In the genomic region with DNA sequence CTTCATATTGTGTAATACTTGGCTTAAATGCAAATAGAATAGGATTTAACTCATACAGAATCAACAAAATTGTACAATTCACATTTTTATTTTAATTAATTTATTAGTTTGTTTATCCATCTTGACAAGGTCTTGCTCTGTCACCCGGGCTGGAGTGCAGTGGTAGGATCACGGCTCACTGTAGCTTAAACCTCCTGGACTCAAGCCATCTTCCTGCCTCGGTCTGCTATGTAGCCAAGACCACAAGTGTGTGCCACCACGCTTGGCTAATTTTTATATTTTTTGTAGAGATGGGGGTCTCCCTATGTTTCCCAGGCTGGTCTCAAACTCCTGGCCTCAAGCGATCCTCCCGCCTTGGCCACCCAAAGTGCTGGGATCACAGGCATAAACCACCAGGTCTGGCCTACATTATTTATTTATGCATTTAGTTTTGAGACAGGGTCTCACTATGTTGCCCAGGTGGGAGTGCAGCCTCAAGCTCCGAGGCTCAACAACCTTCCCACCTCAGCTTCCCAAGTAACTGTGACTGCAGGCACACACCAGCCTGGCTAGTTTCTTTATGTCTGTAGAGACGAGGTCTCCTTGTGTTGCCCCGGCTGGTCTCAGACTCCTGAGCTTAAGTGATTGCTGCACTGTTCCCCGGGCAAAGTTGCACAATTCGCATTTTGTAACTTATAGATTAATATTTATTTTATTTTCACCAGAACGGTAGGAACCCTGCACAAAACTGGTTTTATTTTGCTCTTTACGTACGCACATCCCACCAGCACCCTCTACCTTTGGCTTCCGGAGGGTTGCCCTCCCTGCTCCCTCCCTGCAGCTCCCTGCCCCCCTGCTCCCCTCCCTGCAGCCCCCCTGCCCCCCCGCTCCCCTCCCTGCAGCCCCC, we compare ENCODE assay signal across 21 cellular contexts. TPM values are rescaled to one million over a fixed set of nuclear protein-coding genes. Genes with fewer than 3 reads are reported as not detected.
DNase-seq lines count a peak whose midpoint lies in the region; ATAC-seq and TF ChIP-seq lines count a peak whose summit lies in the region.
"Had no signal": no experiment of that assay in that cellular context is flagged by ENCODE, and none has a peak within 500 bp of the region (broad histone marks: within the 10 kb centered on the region; RNA-seq: fewer than 3 reads in every experiment).

No MANE protein-coding gene starts in this region.

- ATAC-seq in GM19463 (IDR thresholded peaks at IDR 0.05; ENCODE audit: unreplicated experiment): no peak
- ATAC-seq: activated CD4-positive, alpha-beta T cell treated with anti-CD3 and anti-CD28 coated beads for 36 hours; body of pancreas; gastrocnemius medialis; left ventricle myocardium superior had no signal

- no TSS peak for BruUV-seq in A673 (replicated peaks; lab: Mats Ljungman, UMichigan)

- H3K4me1 ChIP-seq in A673 (ENCODE audit: insufficient read depth, low read length, poor library complexity, severe bottlenecking): peaks cover 37% of the 10 kb centered on the region
- peaks cover 13% of the 10 kb centered on the region for H3K4me1 ChIP-seq in adipocyte (ENCODE audit: control insufficient read depth, insufficient read depth, low read length)
- H3K4me1 ChIP-seq: gastrocnemius medialis had no signal

- H3K4me3 ChIP-seq in A673 (ENCODE audit: low read depth, low read length, poor library complexity, severe bottlenecking) (no peak overlapping the region), adipocyte (ENCODE audit: low read length) (no peak overlapping the region)
- H3K4me3 ChIP-seq: body of pancreas, gastrocnemius medialis had no signal

- H3K9me3 ChIP-seq in A673 (ENCODE audit: low read depth, low read length, poor library complexity, severe bottlenecking) (no peaks in the 10 kb centered on the region), adipocyte (ENCODE audit: control insufficient read depth, low read length) (no peaks in the 10 kb centered on the region)
- H3K9me3 ChIP-seq: body of pancreas, gastrocnemius medialis, SK-N-SH had no signal

- H3K36me3 ChIP-seq in A673 (ENCODE audit: insufficient read depth, low read length, poor library complexity, severe bottlenecking) (no peaks in the 10 kb centered on the region), adipocyte (ENCODE audit: control insufficient read depth, insufficient read depth, low read length, severe bottlenecking) (no peaks in the 10 kb centered on the region)
- H3K36me3 ChIP-seq: gastrocnemius medialis had no signal

- DNase-seq in A673 (ENCODE audit: low spot score) (peak; percentile 64), HCEC 1CT (peak; percentile 15), adipocyte (ENCODE audit: low read depth) (peak; percentile 43), NCI-H2107 treated with DMSO at 0.1 percent for 48 hours (lab: John Stamatoyannopoulos, UW; ENCODE audit: unreplicated experiment) (no peak), COLO829 (ENCODE audit: low spot score) (no peak)
- DNase-seq: activated CD4-positive, alpha-beta T cell treated with anti-CD3 and anti-CD28 coated beads for 36 hours; activated CD8-positive, alpha-beta memory T cell treated with anti-CD3 and anti-CD28 coated beads, Interleukin-2, amount 50 U/mL, for 48 hours; activated naive CD4-positive, alpha-beta T cell; body of pancreas; Calu3; cortex of kidney; gastrocnemius medialis; GOT3; left ventricle myocardium superior; NCI-H187 treated with DMSO at 0.1 percent for 48 hours; SK-N-SH; stimulated activated CD4-positive, alpha-beta T cell treated with anti-CD3 and anti-CD28 coated beads, Interleukin-4, amount 100 ng/mL, for 4 hours; T1000 had no signal

- H3K27ac ChIP-seq in A673 (ENCODE audit: low read depth, low read length, poor library complexity, severe bottlenecking): peak overlapping the region; percentile 48
- H3K27ac ChIP-seq: body of pancreas, gastrocnemius medialis had no signal

- intact Hi-C loops in A673 (cut with micrococcal nuclease; ENCODE audit: unreplicated experiment): no loop called here

- H3K9ac ChIP-seq in adipocyte (ENCODE audit: low read length): no peak overlapping the region
- H3K9ac ChIP-seq: SK-N-SH had no signal

- no peaks in the 10 kb centered on the region for H3K27me3 ChIP-seq in A673 (replicated peaks; ENCODE audit: insufficient read depth, low read depth, low read length, poor library complexity)
- peaks cover 17% of the 10 kb centered on the region for H3K27me3 ChIP-seq in adipocyte (replicated peaks; ENCODE audit: control insufficient read depth, insufficient read depth, low read length)
- H3K27me3 ChIP-seq: body of pancreas had no signal

- CTCF ChIA-PET in A673 (lab: Charles Lee): no interaction called here

- POLR2A ChIA-PET in A673 (lab: Charles Lee; ENCODE audit: low non-redundant PET): no interaction called here

- no peak for TF ChIP-seq CTCF in A673 (conservative IDR thresholded peaks at IDR 0.05; ENCODE audit: low read depth, low read length)

RNA-seq across cellular contexts. Expression of a gene that starts 4.9 kb away (rescaled TPM):
- 0.49 and 0.52 TPM in 2 replicates for total RNA-seq in A673 (2021)
- total RNA-seq: activated CD4-positive, alpha-beta T cell treated with anti-CD3 and anti-CD28 coated beads for 36 hours; Calu3; gastrocnemius medialis; left ventricle myocardium superior; osteocyte; skeletal muscle tissue had no signal

RNA-seq across cellular contexts. Expression of a gene that starts 39.2 kb away (rescaled TPM):
- total RNA-seq in A673 (2021): 104 and 110 TPM in 2 replicates

RNA-seq across cellular contexts. Expression of a gene that starts 39.3 kb away (rescaled TPM):
- 39.1 and 46.7 TPM in 2 replicates for total RNA-seq in A673 (2021)

RNA-seq across cellular contexts. Expression of a gene that starts 42.8 kb away (rescaled TPM):
- total RNA-seq in A673 (2021): 108 and 109 TPM in 2 replicates
- total RNA-seq: gastrocnemius medialis, left ventricle myocardium superior, skeletal muscle tissue had no signal

RNA-seq across cellular contexts. Expression of a gene that starts 57.9 kb away (rescaled TPM):
- total RNA-seq in A673 (2021): 2,140 and 2,205 TPM in 2 replicates

Comparison
In these comparisons a context has a peak if more than half of its experiments do, and no peak if none do; other contexts are left out.
1. DNase-seq: peak in A673 (single experiment), HCEC 1CT (single experiment) and adipocyte (single experiment); none in NCI-H2107 treated with DMSO at 0.1 percent for 48 hours (single experiment) and COLO829 (single experiment).